ENCODE assay signal across 18 cellular contexts in genomic region chr2:229832499-229832898, GRCh38.
A peak's percentile ranks its signal among the peaks of the same experiment; 100 is the strongest.
DNase-seq lines count a peak whose midpoint lies in the region; ATAC-seq and TF ChIP-seq lines count a peak whose summit lies in the region.
"Had no signal": no experiment of that assay in that cellular context is flagged by ENCODE, and none has a peak within 500 bp of the region (broad histone marks: within the 10 kb centered on the region; RNA-seq: fewer than 3 reads in every experiment).

No MANE protein-coding gene starts in this region.

- TF ChIP-seq CTCF in GM12865 (IDR thresholded peaks at IDR 0.05; ENCODE audit: insufficient read depth, low read depth, low read length, missing control alignments) (no peak), omental fat pad (IDR thresholded peaks at IDR 0.05) (no peak)

- peaks cover 8 to 20% (median 15%) of the 10 kb centered on the region in 3 donors for H3K36me3 Mint-ChIP-seq in immature natural killer cell

- H3K9me3 Mint-ChIP-seq in immature natural killer cell: no peaks in the 10 kb centered on the region
- H3K9me3 Mint-ChIP-seq: dendritic cell treated with granulocyte-macrophage colony-stimulating factor and Interleukin-4, amounts not matched to agents 40 ng/mL and 50 ng/mL, for 4 days had no signal

- peaks cover 42 to 68% of the 10 kb centered on the region in 2 donors for H3K4me1 Mint-ChIP-seq in immature natural killer cell

- peak overlapping the region in 5 of 6 donors; percentile 27 to 77 (median 63) for H3K27ac Mint-ChIP-seq in immature natural killer cell
- H3K27ac Mint-ChIP-seq: IgD-negative memory B cell had no signal

- H3K4me3 Mint-ChIP-seq in immature natural killer cell: no peak overlapping the region
- H3K4me3 Mint-ChIP-seq: dendritic cell treated with granulocyte-macrophage colony-stimulating factor and Interleukin-4, amounts not matched to agents 40 ng/mL and 50 ng/mL, for 4 days; IgD-negative memory B cell had no signal

- H3K27me3 Mint-ChIP-seq in immature natural killer cell (ENCODE audit: low read depth in 3 of 3): no peaks in the 10 kb centered on the region
- H3K27me3 Mint-ChIP-seq: dendritic cell treated with granulocyte-macrophage colony-stimulating factor and Interleukin-4, amounts not matched to agents 40 ng/mL and 50 ng/mL, for 4 days; IgD-negative memory B cell had no signal

- DNase-seq in GM12865 (ENCODE audit: low read depth): peak; percentile 50
- no peak for DNase-seq in immature natural killer cell
- DNase-seq in NCI-H1048 (lab: John Stamatoyannopoulos, UW): no peak
- no peak for DNase-seq in omental fat pad (ENCODE audit: low spot score)
- DNase-seq in effector CD4-positive, alpha-beta T cell: no peak
- DNase-seq in DMS53 treated with DMSO at 0.1 percent for 48 hours (lab: John Stamatoyannopoulos, UW; ENCODE audit: unreplicated experiment): no peak
- DNase-seq: amygdala; C1 segment of cervical spinal cord; NCI-H1417; NCI-H446; OCI-M1; sigmoid colon; stimulated activated naive CD4-positive, alpha-beta T cell treated with Interleukin-2 at 50 U/mL for 16 hours had no signal

- H3K4me3 ChIP-seq in GM12865 (ENCODE audit: low read depth, low read length): no peak overlapping the region
- H3K4me3 ChIP-seq: sigmoid colon had no signal

- peak; percentile 57 for ATAC-seq in GM18909 (IDR thresholded peaks at IDR 0.05; ENCODE audit: poor library complexity, unreplicated experiment)
- ATAC-seq in HG03354 (IDR thresholded peaks at IDR 0.05; ENCODE audit: poor library complexity, severe bottlenecking, unreplicated experiment): peak; percentile 62
- ATAC-seq in omental fat pad (ENCODE audit: low FRiP score): no peak
- ATAC-seq: SK-N-SH treated with all-trans-retinoic acid at 6 μM for 48 hours had no signal
